1 cellular context compared by ENCODE assay signal in the genomic region with DNA sequence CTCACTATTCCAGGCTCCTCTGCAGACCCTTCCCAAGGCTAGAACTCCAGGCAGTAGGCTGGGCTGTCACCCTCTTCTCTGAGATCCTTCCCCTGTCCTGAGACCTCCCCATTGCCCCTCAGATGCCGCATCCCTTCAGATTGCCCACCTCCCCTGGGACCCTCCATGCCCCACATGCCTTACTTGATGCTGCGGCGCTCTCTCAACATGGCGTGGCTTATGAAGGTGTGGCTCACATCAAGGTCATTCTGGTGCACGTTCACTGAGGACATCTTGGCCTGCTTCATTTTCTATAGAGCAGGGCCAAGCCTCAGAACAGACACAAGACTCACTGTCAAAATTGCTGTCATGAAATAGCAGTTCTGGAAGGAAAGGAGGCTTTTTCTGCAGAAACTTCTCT.
TF ChIP-seq lines count a peak whose summit lies in the region.

No MANE protein-coding gene starts in this region.

TF ChIP-seq in HepG2, 621 proteins besides CTCF, POLR2A, EP300 and RAD21:
- no peak for TF ChIP-seq ZNF619 (CRISPR knock-in tag; IDR thresholded peaks at IDR 0.05)
- TF ChIP-seq ZNF230 (CRISPR knock-in tag; IDR thresholded peaks at IDR 0.05) = no peak
- TF ChIP-seq CBFB (CRISPR knock-in tag; IDR thresholded peaks at IDR 0.05) = no peak
- no peak for TF ChIP-seq MAFG (CRISPR knock-in tag; IDR thresholded peaks at IDR 0.05)
- no peak for TF ChIP-seq ZNF383 (CRISPR knock-in tag; IDR thresholded peaks at IDR 0.05; ENCODE audit: borderline replicate concordance)
- TF ChIP-seq ZFP62 (CRISPR knock-in tag; IDR thresholded peaks at IDR 0.05) = no peak
- no peak for TF ChIP-seq HDAC6 (IDR thresholded peaks at IDR 0.05; ENCODE audit: low read depth, low read length)
- TF ChIP-seq, protein P1, sequence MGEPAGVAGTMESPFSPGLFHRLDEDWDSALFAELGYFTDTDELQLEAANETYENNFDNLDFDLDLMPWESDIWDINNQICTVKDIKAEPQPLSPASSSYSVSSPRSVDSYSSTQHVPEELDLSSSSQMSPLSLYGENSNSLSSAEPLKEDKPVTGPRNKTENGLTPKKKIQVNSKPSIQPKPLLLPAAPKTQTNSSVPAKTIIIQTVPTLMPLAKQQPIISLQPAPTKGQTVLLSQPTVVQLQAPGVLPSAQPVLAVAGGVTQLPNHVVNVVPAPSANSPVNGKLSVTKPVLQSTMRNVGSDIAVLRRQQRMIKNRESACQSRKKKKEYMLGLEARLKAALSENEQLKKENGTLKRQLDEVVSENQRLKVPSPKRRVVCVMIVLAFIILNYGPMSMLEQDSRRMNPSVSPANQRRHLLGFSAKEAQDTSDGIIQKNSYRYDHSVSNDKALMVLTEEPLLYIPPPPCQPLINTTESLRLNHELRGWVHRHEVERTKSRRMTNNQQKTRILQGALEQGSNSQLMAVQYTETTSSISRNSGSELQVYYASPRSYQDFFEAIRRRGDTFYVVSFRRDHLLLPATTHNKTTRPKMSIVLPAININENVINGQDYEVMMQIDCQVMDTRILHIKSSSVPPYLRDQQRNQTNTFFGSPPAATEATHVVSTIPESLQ (CRISPR knock-in tag; conservative IDR thresholded peaks at IDR 0.05) = no peak
- no peak for TF ChIP-seq ZNF235 (CRISPR knock-in tag; IDR thresholded peaks at IDR 0.05; ENCODE audit: borderline replicate concordance)
- no peak for TF ChIP-seq CENPX (CRISPR knock-in tag; IDR thresholded peaks at IDR 0.05)
- TF ChIP-seq, protein P2, sequence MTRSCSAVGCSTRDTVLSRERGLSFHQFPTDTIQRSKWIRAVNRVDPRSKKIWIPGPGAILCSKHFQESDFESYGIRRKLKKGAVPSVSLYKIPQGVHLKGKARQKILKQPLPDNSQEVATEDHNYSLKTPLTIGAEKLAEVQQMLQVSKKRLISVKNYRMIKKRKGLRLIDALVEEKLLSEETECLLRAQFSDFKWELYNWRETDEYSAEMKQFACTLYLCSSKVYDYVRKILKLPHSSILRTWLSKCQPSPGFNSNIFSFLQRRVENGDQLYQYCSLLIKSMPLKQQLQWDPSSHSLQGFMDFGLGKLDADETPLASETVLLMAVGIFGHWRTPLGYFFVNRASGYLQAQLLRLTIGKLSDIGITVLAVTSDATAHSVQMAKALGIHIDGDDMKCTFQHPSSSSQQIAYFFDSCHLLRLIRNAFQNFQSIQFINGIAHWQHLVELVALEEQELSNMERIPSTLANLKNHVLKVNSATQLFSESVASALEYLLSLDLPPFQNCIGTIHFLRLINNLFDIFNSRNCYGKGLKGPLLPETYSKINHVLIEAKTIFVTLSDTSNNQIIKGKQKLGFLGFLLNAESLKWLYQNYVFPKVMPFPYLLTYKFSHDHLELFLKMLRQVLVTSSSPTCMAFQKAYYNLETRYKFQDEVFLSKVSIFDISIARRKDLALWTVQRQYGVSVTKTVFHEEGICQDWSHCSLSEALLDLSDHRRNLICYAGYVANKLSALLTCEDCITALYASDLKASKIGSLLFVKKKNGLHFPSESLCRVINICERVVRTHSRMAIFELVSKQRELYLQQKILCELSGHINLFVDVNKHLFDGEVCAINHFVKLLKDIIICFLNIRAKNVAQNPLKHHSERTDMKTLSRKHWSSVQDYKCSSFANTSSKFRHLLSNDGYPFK (CRISPR knock-in tag; IDR thresholded peaks at IDR 0.05; ENCODE audit: borderline replicate concordance) = no peak
- no peak for TF ChIP-seq RFX3 (CRISPR knock-in tag; IDR thresholded peaks at IDR 0.05)
- no peak for TF ChIP-seq ZNF260 (CRISPR knock-in tag; IDR thresholded peaks at IDR 0.05; ENCODE audit: borderline replicate concordance, low read depth)
- no peak for TF ChIP-seq CCAR2 (optimal IDR thresholded peaks at IDR 0.05; ENCODE audit: low read depth, low read length)
- TF ChIP-seq, protein P3, sequence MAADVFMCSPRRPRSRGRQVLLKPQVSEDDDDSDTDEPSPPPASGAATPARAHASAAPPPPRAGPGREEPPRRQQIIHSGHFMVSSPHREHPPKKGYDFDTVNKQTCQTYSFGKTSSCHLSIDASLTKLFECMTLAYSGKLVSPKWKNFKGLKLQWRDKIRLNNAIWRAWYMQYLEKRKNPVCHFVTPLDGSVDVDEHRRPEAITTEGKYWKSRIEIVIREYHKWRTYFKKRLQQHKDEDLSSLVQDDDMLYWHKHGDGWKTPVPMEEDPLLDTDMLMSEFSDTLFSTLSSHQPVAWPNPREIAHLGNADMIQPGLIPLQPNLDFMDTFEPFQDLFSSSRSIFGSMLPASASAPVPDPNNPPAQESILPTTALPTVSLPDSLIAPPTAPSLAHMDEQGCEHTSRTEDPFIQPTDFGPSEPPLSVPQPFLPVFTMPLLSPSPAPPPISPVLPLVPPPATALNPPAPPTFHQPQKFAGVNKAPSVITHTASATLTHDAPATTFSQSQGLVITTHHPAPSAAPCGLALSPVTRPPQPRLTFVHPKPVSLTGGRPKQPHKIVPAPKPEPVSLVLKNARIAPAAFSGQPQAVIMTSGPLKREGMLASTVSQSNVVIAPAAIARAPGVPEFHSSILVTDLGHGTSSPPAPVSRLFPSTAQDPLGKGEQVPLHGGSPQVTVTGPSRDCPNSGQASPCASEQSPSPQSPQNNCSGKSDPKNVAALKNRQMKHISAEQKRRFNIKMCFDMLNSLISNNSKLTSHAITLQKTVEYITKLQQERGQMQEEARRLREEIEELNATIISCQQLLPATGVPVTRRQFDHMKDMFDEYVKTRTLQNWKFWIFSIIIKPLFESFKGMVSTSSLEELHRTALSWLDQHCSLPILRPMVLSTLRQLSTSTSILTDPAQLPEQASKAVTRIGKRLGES (CRISPR knock-in tag; IDR thresholded peaks at IDR 0.05; ENCODE audit: borderline replicate concordance) = no peak
- no peak for TF ChIP-seq ZFP41 (CRISPR knock-in tag; IDR thresholded peaks at IDR 0.05; ENCODE audit: borderline replicate concordance)
- TF ChIP-seq MBD4 (IDR thresholded peaks at IDR 0.05; ENCODE audit: borderline replicate concordance, low read length) = no peak
- TF ChIP-seq, protein P4, sequence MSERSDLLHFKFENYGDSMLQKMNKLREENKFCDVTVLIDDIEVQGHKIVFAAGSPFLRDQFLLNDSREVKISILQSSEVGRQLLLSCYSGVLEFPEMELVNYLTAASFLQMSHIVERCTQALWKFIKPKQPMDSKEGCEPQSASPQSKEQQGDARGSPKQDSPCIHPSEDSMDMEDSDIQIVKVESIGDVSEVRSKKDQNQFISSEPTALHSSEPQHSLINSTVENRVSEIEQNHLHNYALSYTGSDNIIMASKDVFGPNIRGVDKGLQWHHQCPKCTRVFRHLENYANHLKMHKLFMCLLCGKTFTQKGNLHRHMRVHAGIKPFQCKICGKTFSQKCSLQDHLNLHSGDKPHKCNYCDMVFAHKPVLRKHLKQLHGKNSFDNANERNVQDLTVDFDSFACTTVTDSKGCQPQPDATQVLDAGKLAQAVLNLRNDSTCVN (CRISPR knock-in tag; IDR thresholded peaks at IDR 0.05; ENCODE audit: borderline replicate concordance) = no peak
